In the genomic region with DNA sequence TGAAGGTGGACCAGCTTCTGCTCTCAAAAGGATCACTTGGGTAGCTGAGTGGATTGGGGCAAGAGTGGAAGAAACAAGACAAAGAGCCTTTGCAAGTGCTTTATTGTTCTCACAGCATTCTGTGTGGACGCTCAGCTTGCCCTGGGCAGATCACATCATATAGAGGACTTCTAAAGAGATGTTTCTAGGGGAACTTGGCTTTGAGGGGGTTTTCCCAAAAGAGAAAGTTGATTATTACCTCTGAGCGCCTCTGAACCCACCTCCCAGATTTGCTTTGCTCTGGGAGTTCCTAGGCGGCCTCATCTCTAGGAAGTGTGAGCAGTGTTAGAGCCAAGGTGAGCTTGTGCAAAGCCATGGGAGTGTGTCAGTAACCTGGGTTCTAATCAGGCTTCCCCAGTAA, we compare ENCODE assay signal across 20 cellular contexts.
DNase-seq lines count a peak whose midpoint lies in the region; ATAC-seq and TF ChIP-seq lines count a peak whose summit lies in the region.
"Had no signal": no experiment of that assay in that cellular context is flagged by ENCODE, and none has a peak within 500 bp of the region (broad histone marks: within the 10 kb centered on the region; RNA-seq: fewer than 3 reads in every experiment).

No MANE protein-coding gene starts in this region.

- H3K4me1 Mint-ChIP-seq in activated naive CD8-positive, alpha-beta T cell treated with anti-CD3 and anti-CD28 coated beads, Interleukin-2, amount 10 ng/mL, durations not matched to agents 7 days and 5 days, result peaks cover 31% of the 10 kb centered on the region
- H3K4me1 Mint-ChIP-seq in activated naive CD8-positive, alpha-beta T cell treated with anti-CD3 and anti-CD28 coated beads for 36 hours, result peaks cover 35% of the 10 kb centered on the region
- H3K4me1 Mint-ChIP-seq in T-cell (peaks cover 25 to 42% (median 28%) of the 10 kb centered on the region in 3 donors), Calu3 (ENCODE audit: low read depth, unreplicated experiment) (no peaks in the 10 kb centered on the region)

- H3K9me3 Mint-ChIP-seq in activated naive CD8-positive, alpha-beta T cell treated with anti-CD3 and anti-CD28 coated beads, Interleukin-2, amount 10 ng/mL, durations not matched to agents 7 days and 5 days, result peaks cover 6% of the 10 kb centered on the region
- no peaks in the 10 kb centered on the region for H3K9me3 Mint-ChIP-seq in activated naive CD8-positive, alpha-beta T cell treated with anti-CD3 and anti-CD28 coated beads for 36 hours
- H3K9me3 Mint-ChIP-seq in T-cell, result peaks cover 8 to 12% (median 8%) of the 10 kb centered on the region in 3 donors
- H3K9me3 Mint-ChIP-seq in Calu3 (ENCODE audit: low read depth, unreplicated experiment), result no peaks in the 10 kb centered on the region
- H3K9me3 Mint-ChIP-seq: H9 had no signal

- DNase-seq in activated naive CD8-positive, alpha-beta T cell treated with anti-CD3 and anti-CD28 coated beads, Interleukin-2, amount 10 ng/mL, durations not matched to agents 7 days and 5 days, result no peak
- no peak for DNase-seq in activated naive CD8-positive, alpha-beta T cell treated with anti-CD3 and anti-CD28 coated beads for 36 hours
- DNase-seq in mesenteric fat pad (ENCODE audit: low spot score) (peak; percentile 30), T-cell (no peak), Calu3 (no peak)
- DNase-seq: CD4-positive, CD25-positive, alpha-beta regulatory T cell; DMS53; GM23248; H9; Karpas-422; NCI-H1092; NCI-H1417 treated with DMSO at 0.1 percent for 48 hours; NCI-H1694 treated with DMSO at 0.1 percent for 48 hours; NCI-H2081; NCI-H2227 treated with DMSO at 0.1 percent for 48 hours; NCI-H526 treated with DMSO at 0.1 percent for 48 hours; Right ventricle myocardium superior; RPMI8226 had no signal

- no peak for ATAC-seq in activated naive CD8-positive, alpha-beta T cell treated with anti-CD3 and anti-CD28 coated beads, Interleukin-2, amount 10 ng/mL, durations not matched to agents 7 days and 5 days (ENCODE audit: low read depth)
- ATAC-seq in HG02678 (IDR thresholded peaks at IDR 0.05; ENCODE audit: unreplicated experiment) (peak; percentile 73), HG02852 (IDR thresholded peaks at IDR 0.05; ENCODE audit: unreplicated experiment) (no peak), T-cell (replicated peaks in 1 of 4) (no peak)

- intact Hi-C loops in Calu3 (cut with micrococcal nuclease; ENCODE audit: unreplicated experiment), result no loop called here

- H3K36me3 Mint-ChIP-seq in activated naive CD8-positive, alpha-beta T cell treated with anti-CD3 and anti-CD28 coated beads, Interleukin-2, amount 10 ng/mL, durations not matched to agents 7 days and 5 days, result peaks cover 59% of the 10 kb centered on the region
- H3K36me3 Mint-ChIP-seq in activated naive CD8-positive, alpha-beta T cell treated with anti-CD3 and anti-CD28 coated beads for 36 hours, result peaks cover 52% of the 10 kb centered on the region
- H3K36me3 Mint-ChIP-seq in T-cell, result peaks cover 12% of the 10 kb centered on the region
- no peaks in the 10 kb centered on the region for H3K36me3 Mint-ChIP-seq in Calu3 (ENCODE audit: insufficient read depth, unreplicated experiment)
- H3K36me3 Mint-ChIP-seq: CD4-positive, CD25-positive, alpha-beta regulatory T cell had no signal

- POLR2A ChIA-PET in activated naive CD8-positive, alpha-beta T cell treated with anti-CD3 and anti-CD28 coated beads, Interleukin-2, amount 10 ng/mL, durations not matched to agents 7 days and 5 days (lab: Charles Lee), result interaction anchor here (0.8 to 1.0 kb wide), 2 partner anchors 10 to 56 kb away, joined by 3 read pairs; no protein-coding TSS in a partner anchor
- POLR2A ChIA-PET in T-cell (lab: Charles Lee), result no interaction called here

- no peak for TF ChIP-seq CTCF in Calu3 (IDR thresholded peaks at IDR 0.05; ENCODE audit: unreplicated experiment)

- H3K27ac Mint-ChIP-seq in activated naive CD8-positive, alpha-beta T cell treated with anti-CD3 and anti-CD28 coated beads, Interleukin-2, amount 10 ng/mL, durations not matched to agents 7 days and 5 days, result peak overlapping the region; percentile 19
- no peak overlapping the region for H3K27ac Mint-ChIP-seq in activated naive CD8-positive, alpha-beta T cell treated with anti-CD3 and anti-CD28 coated beads for 36 hours
- H3K27ac Mint-ChIP-seq in T-cell (no peak overlapping the region), Calu3 (ENCODE audit: unreplicated experiment) (no peak overlapping the region)
- H3K27ac Mint-ChIP-seq: H9 had no signal

- no peaks in the 10 kb centered on the region for H3K27me3 Mint-ChIP-seq in activated naive CD8-positive, alpha-beta T cell treated with anti-CD3 and anti-CD28 coated beads, Interleukin-2, amount 10 ng/mL, durations not matched to agents 7 days and 5 days
- no peaks in the 10 kb centered on the region for H3K27me3 Mint-ChIP-seq in activated naive CD8-positive, alpha-beta T cell treated with anti-CD3 and anti-CD28 coated beads for 36 hours
- no peaks in the 10 kb centered on the region for H3K27me3 Mint-ChIP-seq in T-cell
- no peaks in the 10 kb centered on the region for H3K27me3 Mint-ChIP-seq in Calu3 (ENCODE audit: unreplicated experiment)
- H3K27me3 Mint-ChIP-seq: CD4-positive, CD25-positive, alpha-beta regulatory T cell had no signal

- no peak overlapping the region for H3K4me3 Mint-ChIP-seq in activated naive CD8-positive, alpha-beta T cell treated with anti-CD3 and anti-CD28 coated beads, Interleukin-2, amount 10 ng/mL, durations not matched to agents 7 days and 5 days
- H3K4me3 Mint-ChIP-seq in activated naive CD8-positive, alpha-beta T cell treated with anti-CD3 and anti-CD28 coated beads for 36 hours, result no peak overlapping the region
- H3K4me3 Mint-ChIP-seq in T-cell (no peak overlapping the region), Calu3 (ENCODE audit: low read depth, unreplicated experiment) (no peak overlapping the region)
- H3K4me3 Mint-ChIP-seq: CD4-positive, CD25-positive, alpha-beta regulatory T cell; H9 had no signal

- BruUV-seq in Calu3 (replicated peaks; lab: Mats Ljungman, UMichigan), result no TSS peak

- CTCF ChIA-PET in T-cell (lab: Charles Lee), result no interaction called here
- CTCF ChIA-PET in Calu3 (lab: Charles Lee), result interaction anchor here (0.8 kb wide), 1 partner anchor 50 kb away, joined by 7 read pairs; no protein-coding TSS in a partner anchor
